In genomic region chr2:238169021-238169707, GRCh38 we compare ENCODE assay signal across 9 cellular contexts. TPM values are rescaled to one million over a fixed set of nuclear protein-coding genes. Genes with fewer than 3 reads are reported as not detected.
DNase-seq lines count a peak whose midpoint lies in the region; TF ChIP-seq lines count a peak whose summit lies in the region.
"Had no signal": no experiment of that assay in that cellular context is flagged by ENCODE, and none has a peak within 500 bp of the region (broad histone marks: within the 10 kb centered on the region; RNA-seq: fewer than 3 reads in every experiment).

No MANE protein-coding gene starts in this region.

- no peak overlapping the region for H3K27ac Mint-ChIP-seq in type B pancreatic cell

- no peaks in the 10 kb centered on the region for H3K9me3 ChIP-seq in muscle layer of colon (ENCODE audit: low read length)

- no peaks in the 10 kb centered on the region for H3K9me3 Mint-ChIP-seq in type B pancreatic cell
- H3K9me3 Mint-ChIP-seq: central memory CD8-positive, alpha-beta T cell had no signal

- H3K9ac ChIP-seq in muscle layer of colon (ENCODE audit: low read length), result no peak overlapping the region

- peak overlapping the region; percentile 7 for H3K27ac ChIP-seq in muscle layer of colon (ENCODE audit: low read depth, low read length)

- peaks cover 26% of the 10 kb centered on the region for H3K4me1 ChIP-seq in muscle layer of colon (ENCODE audit: insufficient read depth, low read length)

- no peak overlapping the region for H3K4me3 ChIP-seq in muscle layer of colon (ENCODE audit: low read depth in 1 of 2, low read length in 2 of 2)

- DNase-seq in AG09319 (ENCODE audit: extremely low read depth, low read depth) (peak; percentile 89), NCI-H69 (lab: John Stamatoyannopoulos, UW) (peak; percentile 11), dermis microvascular lymphatic vessel endothelial cell (ENCODE audit: low read depth in 2 of 2) (peak; percentile 41 to 74), type B pancreatic cell (ENCODE audit: extremely low spot score, unreplicated experiment) (no peak), medulla oblongata (ENCODE audit: extremely low spot score) (no peak), LoVo (ENCODE audit: low spot score) (no peak)
- DNase-seq in NK-92 treated with Interleukin-12 subunit alpha and Interleukin-12 subunit beta, amount 100 ng/mL, for 24 hours (lab: John Stamatoyannopoulos, UW), result no peak

- peaks cover 18% of the 10 kb centered on the region for H3K27me3 Mint-ChIP-seq in type B pancreatic cell

- peaks cover 0 to 2% of the 10 kb centered on the region in 2 donors for H3K27me3 ChIP-seq in muscle layer of colon (ENCODE audit: control insufficient read depth in 1 of 2, insufficient read depth in 2 of 2, low read length in 2 of 2)

- TF ChIP-seq CTCF in AG09319 (IDR thresholded peaks at IDR 0.05; ENCODE audit: low read depth, low read length), result no peak
- no peak for TF ChIP-seq CTCF in type B pancreatic cell (conservative IDR thresholded peaks at IDR 0.05)

- H3K36me3 ChIP-seq in muscle layer of colon (ENCODE audit: insufficient read depth, low read length), result peaks cover 51% of the 10 kb centered on the region

- H3K4me3 Mint-ChIP-seq in type B pancreatic cell, result no peak overlapping the region
- H3K4me3 Mint-ChIP-seq: central memory CD8-positive, alpha-beta T cell had no signal

- H3K36me3 Mint-ChIP-seq in type B pancreatic cell, result peaks cover 17% of the 10 kb centered on the region

- no peaks in the 10 kb centered on the region for H3K4me1 Mint-ChIP-seq in type B pancreatic cell (ENCODE audit: unreplicated experiment)
- H3K4me1 Mint-ChIP-seq: central memory CD8-positive, alpha-beta T cell had no signal

RNA-seq across cellular contexts. Expression of gene ERFE, which starts 10.4 kb away (rescaled TPM):
- total RNA-seq in dermis microvascular lymphatic vessel endothelial cell (0.13 TPM in 2 replicates), type B pancreatic cell (ENCODE audit: low replicate concordance) (0.29 and 3.8 TPM in 2 replicates)

RNA-seq across cellular contexts. Expression of gene KLHL30, which starts 30.7 kb away (rescaled TPM):
- not detected in 2 replicates for total RNA-seq in dermis microvascular lymphatic vessel endothelial cell
- 0.07 TPM in 1 of 2 replicates, not detected in the other for total RNA-seq in type B pancreatic cell (ENCODE audit: low replicate concordance)

RNA-seq across cellular contexts. Expression of gene ILKAP, which starts 34.3 kb away (rescaled TPM):
- total RNA-seq in dermis microvascular lymphatic vessel endothelial cell (14.5 and 15.8 TPM in 2 replicates), type B pancreatic cell (ENCODE audit: low replicate concordance) (36.7 and 50.4 TPM in 2 replicates)

Comparison
In these comparisons a context has a peak if more than half of its experiments do, and no peak if none do; other contexts are left out.
1. DNase-seq: peak in AG09319 (single experiment), NCI-H69 (single experiment) and dermis microvascular lymphatic vessel endothelial cell (2 of 2); none in type B pancreatic cell (single experiment), medulla oblongata (single experiment), LoVo (single experiment) and NK-92 treated with Interleukin-12 subunit alpha and Interleukin-12 subunit beta, amount 100 ng/mL, for 24 hours (single experiment).